8 cellular contexts compared by ENCODE assay signal in the genomic region with DNA sequence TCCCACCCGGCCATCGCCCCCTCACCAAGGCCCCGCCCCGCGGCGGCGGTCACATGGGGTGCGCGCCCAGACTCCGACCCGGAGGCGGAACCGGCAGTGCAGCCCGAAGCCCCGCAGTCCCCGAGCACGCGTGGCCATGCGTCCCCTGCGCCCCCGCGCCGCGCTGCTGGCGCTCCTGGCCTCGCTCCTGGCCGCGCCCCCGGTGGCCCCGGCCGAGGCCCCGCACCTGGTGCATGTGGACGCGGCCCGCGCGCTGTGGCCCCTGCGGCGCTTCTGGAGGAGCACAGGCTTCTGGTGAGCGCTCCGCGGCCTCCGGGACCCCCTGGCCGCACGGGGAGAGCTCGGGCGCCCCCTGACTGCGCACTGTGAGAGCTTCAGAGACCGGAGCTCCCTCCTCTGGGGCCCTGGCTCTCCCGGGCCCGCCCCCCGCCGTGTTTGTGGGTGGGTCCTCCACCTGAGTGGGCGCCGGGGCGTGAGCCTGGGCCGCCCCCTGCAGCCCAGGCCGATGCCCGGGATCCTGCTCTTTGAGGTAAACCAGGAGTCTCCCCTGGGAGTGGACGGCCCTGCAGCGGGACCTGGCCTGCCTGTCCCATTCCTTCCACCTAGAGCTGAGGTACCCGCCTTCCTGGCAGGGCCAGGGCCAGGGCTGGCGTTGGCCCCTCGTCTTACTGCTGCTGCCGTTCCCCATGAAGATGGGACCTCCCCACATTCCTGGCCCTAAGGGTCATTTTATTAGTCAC. TPM values are rescaled to one million over a fixed set of nuclear protein-coding genes. Genes with fewer than 3 reads are reported as not detected.
DNase-seq lines count a peak whose midpoint lies in the region; ATAC-seq, FAIRE-seq and TF ChIP-seq lines count a peak whose summit lies in the region.

A gene (plus strand): TSS at position 96 of the 740 bp plus-strand sequence. CDS start 41 bp downstream, at position 137.

- ATAC-seq in GM18858 (IDR thresholded peaks at IDR 0.05; ENCODE audit: unreplicated experiment) = no peak

- peaks cover 4% of the 10 kb centered on the region in 2 donors for H3K36me3 ChIP-seq in kidney (ENCODE audit: control insufficient read depth in 1 of 2, insufficient read depth in 2 of 2, low read length in 2 of 2)

- H3K27ac ChIP-seq in kidney (ENCODE audit: low read depth in 2 of 2, low read length in 2 of 2) = peak within 1 kb of the TSS in 1 of 2 donors; percentile 74

- H3K4me3 ChIP-seq in HFF-Myc (replicated peaks; ENCODE audit: low read depth, low read length) = peak within 1 kb of the TSS; percentile 53
- H3K4me3 ChIP-seq in cardiac fibroblast (replicated peaks in 1 of 2; ENCODE audit: low read depth in 2 of 2, low read length in 2 of 2) = peak within 1 kb of the TSS; percentile 63 to 66
- H3K4me3 ChIP-seq in kidney (ENCODE audit: low read length in 2 of 2) = peak within 1 kb of the TSS; percentile 66 to 80

- H3K9me3 ChIP-seq in kidney (ENCODE audit: control insufficient read depth in 1 of 2, low read length in 2 of 2) = no peaks in the 10 kb centered on the region

- FAIRE-seq in GM12892 (lab: Jason Lieb, UNC) = no peak
- no peak for FAIRE-seq in kidney (lab: Jason Lieb, UNC)

- TF ChIP-seq POLR2A in GM12892 (IDR thresholded peaks at IDR 0.05; ENCODE audit: low read depth, low read length) = peak; percentile 57; the same call in 1 of the 2 replicates

- intact Hi-C loops in kidney (cut with DNase I) = no loop called here

- H3K4me1 ChIP-seq in kidney (ENCODE audit: control insufficient read depth in 1 of 2, insufficient read depth in 1 of 2, low read depth in 1 of 2, low read length in 2 of 2) = peaks cover 14 to 27% of the 10 kb centered on the region in 2 donors

- H3K9ac ChIP-seq in kidney (ENCODE audit: low read length in 2 of 2) = peak within 1 kb of the TSS; percentile 2 to 88

- peak; percentile 81 for DNase-seq in GM12892 (ENCODE audit: insufficient read length)
- no peak for DNase-seq in HFF-Myc (ENCODE audit: extremely low read depth, low read depth)
- peak; percentile 61 for DNase-seq in NCI-H1105 (lab: John Stamatoyannopoulos, UW)
- DNase-seq in activated CD4-positive, CD25-positive, alpha-beta regulatory T cell (lab: John Stamatoyannopoulos, UW) = peak; percentile 57 to 81 (median 70)
- DNase-seq in cardiac fibroblast (ENCODE audit: low read depth in 2 of 2) = peak; percentile 61 to 72
- DNase-seq in kidney = peak; percentile 94
- DNase-seq in stimulated activated CD4-positive, alpha-beta T cell treated with anti-CD3 and anti-CD28 coated beads, Interleukin-12 subunit alpha, Interleukin-12 subunit beta, amount 100 ng/mL, for 48 hours (ENCODE audit: low read depth in 2 of 3, low spot score in 1 of 3) = peak; percentile 64 to 80 (median 70)

- TF ChIP-seq CTCF in HFF-Myc (IDR thresholded peaks at IDR 0.05; ENCODE audit: low read depth, low read length, missing control alignments) (peak; percentile 58), cardiac fibroblast (IDR thresholded peaks at IDR 0.05; ENCODE audit: low read depth, low read length) (peak; percentile 28), kidney (IDR thresholded peaks at IDR 0.05; ENCODE audit: borderline replicate concordance, extremely low read depth, insufficient read depth) (peak; percentile 38)

RNA-seq across cellular contexts. Expression of the gene that starts here (rescaled TPM):
- polyA plus RNA-seq in GM12892 (2012; ENCODE audit: missing spikeins) = 1.4 TPM
- 58.5 TPM for total RNA-seq in kidney
- 11.9 TPM for polyA plus RNA-seq in kidney (ENCODE audit: insufficient read depth, low read depth, low replicate concordance)
